ENCODE assay signal across 8 cellular contexts in genomic region chr1:23368562-23369334, GRCh38. TPM values are rescaled to one million over a fixed set of nuclear protein-coding genes. Genes with fewer than 3 reads are reported as not detected.
DNase-seq lines count a peak whose midpoint lies in the region; FAIRE-seq and TF ChIP-seq lines count a peak whose summit lies in the region.

No MANE protein-coding gene starts in this region.

- no peaks in the 10 kb centered on the region for H3K9me3 ChIP-seq in MM.1S (replicated peaks; ENCODE audit: insufficient read depth, low read length)
- H3K9me3 ChIP-seq in SJCRH30 (replicated peaks): peaks cover 1% of the 10 kb centered on the region; the same call in 1 of the 2 replicates

- H3K9me2 ChIP-seq in MM.1S (replicated peaks; ENCODE audit: insufficient read depth, low read length): no peaks in the 10 kb centered on the region

- peak overlapping the region; percentile 79 for H3K9ac ChIP-seq in MM.1S (ENCODE audit: low read length)

- peak overlapping the region; percentile 100 for H2AFZ ChIP-seq in MM.1S (ENCODE audit: low read length)

- H3K27ac ChIP-seq in MM.1S (ENCODE audit: low read length) (peak overlapping the region; percentile 62; the same call in 1 of the 2 replicates), SJCRH30 (peak overlapping the region; percentile 90)

- H3K4me1 ChIP-seq in MM.1S (ENCODE audit: low read length) (no peaks in the 10 kb centered on the region), SJCRH30 (peaks cover 9% of the 10 kb centered on the region)

- H3K36me3 ChIP-seq in MM.1S (replicated peaks; ENCODE audit: insufficient read depth, low read length): no peaks in the 10 kb centered on the region; the same call in 1 of the 2 replicates
- H3K36me3 ChIP-seq in SJCRH30: peaks cover 12% of the 10 kb centered on the region

- H3K27me3 ChIP-seq in MM.1S (replicated peaks; ENCODE audit: insufficient read depth, low read length): no peaks in the 10 kb centered on the region
- no peaks in the 10 kb centered on the region for H3K27me3 ChIP-seq in SJCRH30

- no peaks in the 10 kb centered on the region for H4K20me1 ChIP-seq in MM.1S (ENCODE audit: insufficient read depth, low read length)

- 0 out of 2 replicates have a peak, but pooled peaks cover 5% of the 10 kb centered on the region for H3K79me2 ChIP-seq in MM.1S (ENCODE audit: low read length)

- peak; percentile 90 for DNase-seq in GM03348 (ENCODE audit: low spot score)
- peak; percentile 89 for DNase-seq in HCEC 1CT
- peak; percentile 92 for DNase-seq in MM.1S
- peak; percentile 95 to 97 for DNase-seq in SJCRH30
- peak; percentile 88 for DNase-seq in activated naive CD4-positive, alpha-beta T cell treated with Interleukin-2 at 50 U/mL for 16 hours
- peak; percentile 80 to 81 for DNase-seq in frontal cortex (ENCODE audit: low spot score in 2 of 2)
- peak; percentile 42 to 93 (median 83) for DNase-seq in nucleus accumbens (lab: John Stamatoyannopoulos, UW)
- DNase-seq in superior temporal gyrus (ENCODE audit: extremely low spot score): peak; percentile 93

- H3F3A ChIP-seq in MM.1S (ENCODE audit: insufficient read depth, low read length): no peaks in the 10 kb centered on the region

- no peak for FAIRE-seq in frontal cortex (lab: Jason Lieb, UNC)

- peak; percentile 15 for TF ChIP-seq CTCF in MM.1S (IDR thresholded peaks at IDR 0.05; ENCODE audit: low read length)

- H3K4me3 ChIP-seq in MM.1S (ENCODE audit: low read length) (peak overlapping the region; percentile 97), SJCRH30 (peak overlapping the region; percentile 81)

- H3K4me2 ChIP-seq in MM.1S (ENCODE audit: low read depth, low read length): peak overlapping the region; percentile 94

RNA-seq across cellular contexts. Expression of gene ZNF436, which starts 0.9 kb away (rescaled TPM):
- total RNA-seq in SJCRH30 (2014; rRNA removed; shearing (Covaris generic)): 13.8 and 15.8 TPM in 2 replicates
- total RNA-seq in frontal cortex: 111 TPM

RNA-seq across cellular contexts. Expression of gene HNRNPR, which starts 24.7 kb away (rescaled TPM):
- 342 and 380 TPM in 2 replicates for total RNA-seq in SJCRH30 (2014; rRNA removed; shearing (Covaris generic))
- total RNA-seq in frontal cortex: 159 TPM

RNA-seq across cellular contexts. Expression of gene TCEA3, which starts 55.8 kb away (rescaled TPM):
- total RNA-seq in SJCRH30 (2014; rRNA removed; shearing (Covaris generic)): 0.10 TPM in 1 of 2 replicates, not detected in the other
- 2.0 TPM for total RNA-seq in frontal cortex

Comparison
In these comparisons a context has a peak if more than half of its experiments do, and no peak if none do; other contexts are left out.
1. Peak in every context shown above with its lines: DNase-seq, H3K4me3 ChIP-seq and H3K27ac ChIP-seq.